1 cellular context compared by ENCODE assay signal in genomic region chr2:239318091-239318725, GRCh38.
TF ChIP-seq lines count a peak whose summit lies in the region.

No MANE protein-coding gene starts in this region.

TF ChIP-seq in K562, 482 proteins besides CTCF, POLR2A, EP300 and RAD21 (continued from another document and continues in another):
- TF ChIP-seq, protein P1, sequence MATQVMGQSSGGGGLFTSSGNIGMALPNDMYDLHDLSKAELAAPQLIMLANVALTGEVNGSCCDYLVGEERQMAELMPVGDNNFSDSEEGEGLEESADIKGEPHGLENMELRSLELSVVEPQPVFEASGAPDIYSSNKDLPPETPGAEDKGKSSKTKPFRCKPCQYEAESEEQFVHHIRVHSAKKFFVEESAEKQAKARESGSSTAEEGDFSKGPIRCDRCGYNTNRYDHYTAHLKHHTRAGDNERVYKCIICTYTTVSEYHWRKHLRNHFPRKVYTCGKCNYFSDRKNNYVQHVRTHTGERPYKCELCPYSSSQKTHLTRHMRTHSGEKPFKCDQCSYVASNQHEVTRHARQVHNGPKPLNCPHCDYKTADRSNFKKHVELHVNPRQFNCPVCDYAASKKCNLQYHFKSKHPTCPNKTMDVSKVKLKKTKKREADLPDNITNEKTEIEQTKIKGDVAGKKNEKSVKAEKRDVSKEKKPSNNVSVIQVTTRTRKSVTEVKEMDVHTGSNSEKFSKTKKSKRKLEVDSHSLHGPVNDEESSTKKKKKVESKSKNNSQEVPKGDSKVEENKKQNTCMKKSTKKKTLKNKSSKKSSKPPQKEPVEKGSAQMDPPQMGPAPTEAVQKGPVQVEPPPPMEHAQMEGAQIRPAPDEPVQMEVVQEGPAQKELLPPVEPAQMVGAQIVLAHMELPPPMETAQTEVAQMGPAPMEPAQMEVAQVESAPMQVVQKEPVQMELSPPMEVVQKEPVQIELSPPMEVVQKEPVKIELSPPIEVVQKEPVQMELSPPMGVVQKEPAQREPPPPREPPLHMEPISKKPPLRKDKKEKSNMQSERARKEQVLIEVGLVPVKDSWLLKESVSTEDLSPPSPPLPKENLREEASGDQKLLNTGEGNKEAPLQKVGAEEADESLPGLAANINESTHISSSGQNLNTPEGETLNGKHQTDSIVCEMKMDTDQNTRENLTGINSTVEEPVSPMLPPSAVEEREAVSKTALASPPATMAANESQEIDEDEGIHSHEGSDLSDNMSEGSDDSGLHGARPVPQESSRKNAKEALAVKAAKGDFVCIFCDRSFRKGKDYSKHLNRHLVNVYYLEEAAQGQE (CRISPR knock-in tag; IDR thresholded peaks at IDR 0.05; ENCODE audit: low read depth) = no peak
- TF ChIP-seq HNRNPLL (IDR thresholded peaks at IDR 0.05; ENCODE audit: low read depth, low read length, poor library complexity, severe bottlenecking) (no peak), RNF2 (IDR thresholded peaks at IDR 0.05) (0 out of 2 replicates have a peak, but pooled peaks have one; percentile 29), TEAD2 (tag; IDR thresholded peaks at IDR 0.05) (no peak), ZNF212 (CRISPR knock-in tag; IDR thresholded peaks at IDR 0.05) (no peak), ZFX (CRISPR knock-in tag; IDR thresholded peaks at IDR 0.05) (peak; percentile 72), TSC22D4 (tag; IDR thresholded peaks at IDR 0.05) (no peak), HSF4 (CRISPR knock-in tag; IDR thresholded peaks at IDR 0.05; ENCODE audit: borderline replicate concordance) (no peak), L3MBTL2 (IDR thresholded peaks at IDR 0.05) (peak; percentile 25; the same call in 1 of the 2 replicates), EWSR1 (IDR thresholded peaks at IDR 0.05; ENCODE audit: borderline replicate concordance, low read depth, partially characterized antibody) (no peak), PHF8 (IDR thresholded peaks at IDR 0.05; ENCODE audit: borderline replicate concordance, low read length) (no peak), ZBTB17 (CRISPR knock-in tag; IDR thresholded peaks at IDR 0.05) (no peak), TBL1XR1 (IDR thresholded peaks at IDR 0.05; ENCODE audit: low read length in 2 of 2) (no peak), ZNF197 (CRISPR knock-in tag; IDR thresholded peaks at IDR 0.05; ENCODE audit: low read depth) (no peak), ZC3H11A (IDR thresholded peaks at IDR 0.05; ENCODE audit: low read depth, low read length) (no peak), POLR2AphosphoS2 (IDR thresholded peaks at IDR 0.05; ENCODE audit: low read length) (no peak), POLR3A (IDR thresholded peaks at IDR 0.05; ENCODE audit: borderline replicate concordance, extremely low read depth, insufficient read depth, insufficient read length) (no peak), ARHGAP35 (IDR thresholded peaks at IDR 0.05; ENCODE audit: partially characterized antibody) (no peak), ZFP36 (IDR thresholded peaks at IDR 0.05; ENCODE audit: low read depth, low read length, partially characterized antibody) (no peak), E4F1 (CRISPR knock-in tag; IDR thresholded peaks at IDR 0.05; ENCODE audit: borderline replicate concordance) (no peak), FUS (optimal IDR thresholded peaks at IDR 0.05; ENCODE audit: low read depth, low read length) (no peak), ZSCAN29 (IDR thresholded peaks at IDR 0.05) (no peak), GABPA (tag; conservative IDR thresholded peaks at IDR 0.05; ENCODE audit: low read depth) (0 out of 2 replicates have a peak, but pooled peaks have one; percentile 17), MAFF (IDR thresholded peaks at IDR 0.05; ENCODE audit: low read length) (no peak), NFYB (IDR thresholded peaks at IDR 0.05; ENCODE audit: extremely low read depth, insufficient read length) (no peak), SETDB1 (IDR thresholded peaks at IDR 0.05; ENCODE audit: low read length) (no peak), SP2 (IDR thresholded peaks at IDR 0.05; ENCODE audit: extremely low read depth, low read depth, low read length, poor library complexity, severe bottlenecking) (no peak), RBM17 (IDR thresholded peaks at IDR 0.05; ENCODE audit: borderline replicate concordance, low read depth, low read length) (no peak), ZNF354B (CRISPR knock-in tag; IDR thresholded peaks at IDR 0.05) (no peak), ARID2 (IDR thresholded peaks at IDR 0.05) (no peak), EP400 (IDR thresholded peaks at IDR 0.05) (0 out of 2 replicates have a peak, but pooled peaks have one; percentile 24), RAD51 (IDR thresholded peaks at IDR 0.05; ENCODE audit: borderline replicate concordance, low read depth) (no peak), ATF1 (CRISPR knock-in tag; IDR thresholded peaks at IDR 0.05) (no peak), ATF1 (tag; IDR thresholded peaks at IDR 0.05) (0 out of 2 replicates have a peak, but pooled peaks have one; percentile 32), ZNF280B (CRISPR knock-in tag; IDR thresholded peaks at IDR 0.05) (no peak), ZNF551 (CRISPR knock-in tag; IDR thresholded peaks at IDR 0.05) (no peak), ZNF778 (CRISPR knock-in tag; IDR thresholded peaks at IDR 0.05) (no peak), ARNT (IDR thresholded peaks at IDR 0.05) (peak in 1 of 2 experiments; percentile 46; a peak in 1 of 4 replicates), MNT (conservative IDR thresholded peaks at IDR 0.05) (peak in 1 of 2 experiments; percentile 57; a peak in 3 of 4 replicates), FOS (IDR thresholded peaks at IDR 0.05; ENCODE audit: extremely low read depth, insufficient read length) (no peak), CEBPG (CRISPR knock-in tag; IDR thresholded peaks at IDR 0.05) (no peak), CEBPG (tag; conservative IDR thresholded peaks at IDR 0.05 in 1 of 2, IDR thresholded peaks at IDR 0.05 in 1 of 2) (no peak), DPF2 (IDR thresholded peaks at IDR 0.05) (peak; percentile 45; the same call in 1 of the 2 replicates), C11orf30 (IDR thresholded peaks at IDR 0.05; ENCODE audit: low read depth) (no peak), ZBTB1 (CRISPR knock-in tag; IDR thresholded peaks at IDR 0.05; ENCODE audit: borderline replicate concordance, low read depth) (no peak), DEAF1 (CRISPR knock-in tag; IDR thresholded peaks at IDR 0.05) (no peak), RCOR1 (IDR thresholded peaks at IDR 0.05; ENCODE audit: borderline replicate concordance in 1 of 2, low read depth in 2 of 2, low read length in 2 of 2) (peak in 1 of 2 experiments; percentile 52; a peak in 1 of 4 replicates), CHCHD3 (CRISPR knock-in tag; IDR thresholded peaks at IDR 0.05) (no peak), HNRNPH1 (optimal IDR thresholded peaks at IDR 0.05; ENCODE audit: low read depth, low read length) (no peak), ZNF695 (CRISPR knock-in tag; IDR thresholded peaks at IDR 0.05) (no peak), ZNF134 (CRISPR knock-in tag; conservative IDR thresholded peaks at IDR 0.05) (no peak), NFE2 (IDR thresholded peaks at IDR 0.05; ENCODE audit: low read depth) (no peak)
- TF ChIP-seq, protein P2, sequence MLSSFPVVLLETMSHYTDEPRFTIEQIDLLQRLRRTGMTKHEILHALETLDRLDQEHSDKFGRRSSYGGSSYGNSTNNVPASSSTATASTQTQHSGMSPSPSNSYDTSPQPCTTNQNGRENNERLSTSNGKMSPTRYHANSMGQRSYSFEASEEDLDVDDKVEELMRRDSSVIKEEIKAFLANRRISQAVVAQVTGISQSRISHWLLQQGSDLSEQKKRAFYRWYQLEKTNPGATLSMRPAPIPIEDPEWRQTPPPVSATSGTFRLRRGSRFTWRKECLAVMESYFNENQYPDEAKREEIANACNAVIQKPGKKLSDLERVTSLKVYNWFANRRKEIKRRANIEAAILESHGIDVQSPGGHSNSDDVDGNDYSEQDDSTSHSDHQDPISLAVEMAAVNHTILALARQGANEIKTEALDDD (IDR thresholded peaks at IDR 0.05) = no peak
- TF ChIP-seq, protein P3, sequence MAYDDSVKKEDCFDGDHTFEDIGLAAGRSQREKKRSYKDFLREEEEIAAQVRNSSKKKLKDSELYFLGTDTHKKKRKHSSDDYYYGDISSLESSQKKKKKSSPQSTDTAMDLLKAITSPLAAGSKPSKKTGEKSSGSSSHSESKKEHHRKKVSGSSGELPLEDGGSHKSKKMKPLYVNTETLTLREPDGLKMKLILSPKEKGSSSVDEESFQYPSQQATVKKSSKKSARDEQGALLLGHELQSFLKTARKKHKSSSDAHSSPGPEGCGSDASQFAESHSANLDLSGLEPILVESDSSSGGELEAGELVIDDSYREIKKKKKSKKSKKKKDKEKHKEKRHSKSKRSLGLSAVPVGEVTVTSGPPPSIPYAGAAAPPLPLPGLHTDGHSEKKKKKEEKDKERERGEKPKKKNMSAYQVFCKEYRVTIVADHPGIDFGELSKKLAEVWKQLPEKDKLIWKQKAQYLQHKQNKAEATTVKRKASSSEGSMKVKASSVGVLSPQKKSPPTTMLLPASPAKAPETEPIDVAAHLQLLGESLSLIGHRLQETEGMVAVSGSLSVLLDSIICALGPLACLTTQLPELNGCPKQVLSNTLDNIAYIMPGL (CRISPR knock-in tag; IDR thresholded peaks at IDR 0.05) = no peak
- TF ChIP-seq, protein P4, sequence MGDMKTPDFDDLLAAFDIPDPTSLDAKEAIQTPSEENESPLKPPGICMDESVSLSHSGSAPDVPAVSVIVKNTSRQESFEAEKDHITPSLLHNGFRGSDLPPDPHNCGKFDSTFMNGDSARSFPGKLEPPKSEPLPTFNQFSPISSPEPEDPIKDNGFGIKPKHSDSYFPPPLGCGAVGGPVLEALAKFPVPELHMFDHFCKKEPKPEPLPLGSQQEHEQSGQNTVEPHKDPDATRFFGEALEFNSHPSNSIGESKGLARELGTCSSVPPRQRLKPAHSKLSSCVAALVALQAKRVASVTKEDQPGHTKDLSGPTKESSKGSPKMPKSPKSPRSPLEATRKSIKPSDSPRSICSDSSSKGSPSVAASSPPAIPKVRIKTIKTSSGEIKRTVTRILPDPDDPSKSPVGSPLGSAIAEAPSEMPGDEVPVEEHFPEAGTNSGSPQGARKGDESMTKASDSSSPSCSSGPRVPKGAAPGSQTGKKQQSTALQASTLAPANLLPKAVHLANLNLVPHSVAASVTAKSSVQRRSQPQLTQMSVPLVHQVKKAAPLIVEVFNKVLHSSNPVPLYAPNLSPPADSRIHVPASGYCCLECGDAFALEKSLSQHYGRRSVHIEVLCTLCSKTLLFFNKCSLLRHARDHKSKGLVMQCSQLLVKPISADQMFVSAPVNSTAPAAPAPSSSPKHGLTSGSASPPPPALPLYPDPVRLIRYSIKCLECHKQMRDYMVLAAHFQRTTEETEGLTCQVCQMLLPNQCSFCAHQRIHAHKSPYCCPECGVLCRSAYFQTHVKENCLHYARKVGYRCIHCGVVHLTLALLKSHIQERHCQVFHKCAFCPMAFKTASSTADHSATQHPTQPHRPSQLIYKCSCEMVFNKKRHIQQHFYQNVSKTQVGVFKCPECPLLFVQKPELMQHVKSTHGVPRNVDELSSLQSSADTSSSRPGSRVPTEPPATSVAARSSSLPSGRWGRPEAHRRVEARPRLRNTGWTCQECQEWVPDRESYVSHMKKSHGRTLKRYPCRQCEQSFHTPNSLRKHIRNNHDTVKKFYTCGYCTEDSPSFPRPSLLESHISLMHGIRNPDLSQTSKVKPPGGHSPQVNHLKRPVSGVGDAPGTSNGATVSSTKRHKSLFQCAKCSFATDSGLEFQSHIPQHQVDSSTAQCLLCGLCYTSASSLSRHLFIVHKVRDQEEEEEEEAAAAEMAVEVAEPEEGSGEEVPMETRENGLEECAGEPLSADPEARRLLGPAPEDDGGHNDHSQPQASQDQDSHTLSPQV (IDR thresholded peaks at IDR 0.05) = peak; percentile 40; the same call in 1 of the 2 replicates
